In the genomic region with DNA sequence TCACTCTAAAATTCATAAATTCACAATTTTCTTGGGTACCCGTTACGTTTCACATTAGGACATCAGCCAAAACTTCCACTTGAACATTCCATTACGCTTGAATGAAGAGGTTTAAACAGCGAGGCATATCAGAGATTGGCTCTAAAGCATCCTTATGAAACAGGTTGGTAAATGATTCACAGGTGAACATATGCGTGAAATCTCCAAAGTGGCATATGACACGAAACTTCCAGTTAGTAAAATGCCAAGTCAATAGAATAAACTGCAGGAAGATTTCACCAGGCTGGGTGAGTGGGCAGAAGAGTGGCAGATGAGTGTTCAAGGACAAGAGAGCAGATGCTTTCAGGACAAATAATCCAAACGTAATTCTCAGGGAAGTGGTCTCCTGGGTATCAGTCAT, we compare ENCODE assay signal across 16 cellular contexts. TPM values are rescaled to one million over a fixed set of nuclear protein-coding genes. Genes with fewer than 3 reads are reported as not detected.
A peak's percentile ranks its signal among the peaks of the same experiment; 100 is the strongest.
DNase-seq lines count a peak whose midpoint lies in the region; ATAC-seq, FAIRE-seq and TF ChIP-seq lines count a peak whose summit lies in the region.
"Had no signal": no experiment of that assay in that cellular context is flagged by ENCODE, and none has a peak within 500 bp of the region (broad histone marks: within the 10 kb centered on the region; RNA-seq: fewer than 3 reads in every experiment).

No MANE protein-coding gene starts in this region.

- TF ChIP-seq CTCF in left ventricle myocardium inferior (IDR thresholded peaks at IDR 0.05; ENCODE audit: borderline replicate concordance) = no peak

- ATAC-seq in GM21447 (IDR thresholded peaks at IDR 0.05; ENCODE audit: unreplicated experiment) = no peak
- ATAC-seq: activated T-cell treated with anti-CD3 and anti-CD28 coated beads, Interleukin-2, amount 50 U/mL, for 72 hours; stimulated activated naive B cell treated with anti-CD40 and anti-IgM and Interleukin-4, amounts not matched to agents 10 μg/mL and 1 μg/mL and 100 μg/mL, for 72 hours had no signal

- H3K4me3 ChIP-seq in left ventricle myocardium inferior = no peak overlapping the region
- no peak overlapping the region for H3K4me3 ChIP-seq in effector memory CD4-positive, alpha-beta T cell (ENCODE audit: insufficient read depth, low read depth, low read length, poor library complexity, severe bottlenecking)

- intact Hi-C loops in left ventricle myocardium inferior (cut with micrococcal nuclease) = no loop called here

- peaks cover 11% of the 10 kb centered on the region for H3K4me1 ChIP-seq in left ventricle myocardium inferior
- H3K4me1 ChIP-seq in effector memory CD4-positive, alpha-beta T cell (ENCODE audit: control insufficient read depth, insufficient read depth, low read length, poor library complexity, severe bottlenecking) = no peaks in the 10 kb centered on the region

- H3K36me3 ChIP-seq in left ventricle myocardium inferior = no peaks in the 10 kb centered on the region
- no peaks in the 10 kb centered on the region for H3K36me3 ChIP-seq in effector memory CD4-positive, alpha-beta T cell (ENCODE audit: control insufficient read depth, insufficient read depth, low read length)

- H3K27me3 ChIP-seq in left ventricle myocardium inferior (ENCODE audit: low read depth) = no peaks in the 10 kb centered on the region
- no peaks in the 10 kb centered on the region for H3K27me3 ChIP-seq in effector memory CD4-positive, alpha-beta T cell (replicated peaks; ENCODE audit: control insufficient read depth, insufficient read depth, low read length, poor library complexity, severe bottlenecking)

- H3K27ac ChIP-seq in left ventricle myocardium inferior (replicated peaks) = no peak overlapping the region
- H3K27ac ChIP-seq in effector memory CD4-positive, alpha-beta T cell (ENCODE audit: insufficient read depth, low read length, poor library complexity, severe bottlenecking) = no peak overlapping the region
- H3K27ac ChIP-seq: KMS-11 had no signal

- peak; percentile 51 for FAIRE-seq in islet of Langerhans (lab: Jason Lieb, UNC)
- peak; percentile 20 for FAIRE-seq in urothelium cell line (lab: Jason Lieb, UNC)
- FAIRE-seq: GM19239 had no signal

- H3K9me3 ChIP-seq in left ventricle myocardium inferior (replicated peaks) = no peaks in the 10 kb centered on the region
- H3K9me3 ChIP-seq in effector memory CD4-positive, alpha-beta T cell (ENCODE audit: control insufficient read depth, low read length) = no peaks in the 10 kb centered on the region

- DNase-seq in stimulated activated CD4-positive, alpha-beta T cell treated with anti-CD3 and anti-CD28 coated beads, Interleukin-4, amount 100 ng/mL, for 24 hours = peak; percentile 21
- DNase-seq in stimulated activated CD4-positive, alpha-beta T cell treated with anti-CD3 and anti-CD28 coated beads, Interleukin-2, amount 100 ng/mL, for 24 hours = no peak
- DNase-seq in NCI-H524 (lab: John Stamatoyannopoulos, UW) (peak; percentile 82 to 87), urothelium cell line (ENCODE audit: low spot score) (no peak), left ventricle myocardium inferior (no peak)
- DNase-seq in effector memory CD4-positive, alpha-beta T cell = no peak
- DNase-seq: activated CD4-positive, alpha-beta T cell treated with anti-CD3 and anti-CD28 coated beads for 1 hour; anterior cingulate cortex; NCI-H2081; stimulated activated CD4-positive, alpha-beta T cell treated with anti-CD3 and anti-CD28 coated beads, Interleukin-4, amount 100 ng/mL, for 4 hours; stimulated activated naive B cell treated with anti-CD40 and anti-IgM and Interleukin-4, amounts not matched to agents 10 μg/mL and 1 μg/mL and 100 μg/mL, for 72 hours had no signal

RNA-seq across cellular contexts. Expression of a gene that starts 33.9 kb away (rescaled TPM):
- 48.4 TPM for total RNA-seq in left ventricle myocardium inferior

Comparison
In these comparisons a context has a peak if more than half of its experiments do, and no peak if none do; other contexts are left out.
1. DNase-seq: peak in stimulated activated CD4-positive, alpha-beta T cell treated with anti-CD3 and anti-CD28 coated beads, Interleukin-4, amount 100 ng/mL, for 24 hours (single experiment) and NCI-H524 (2 of 2); none in stimulated activated CD4-positive, alpha-beta T cell treated with anti-CD3 and anti-CD28 coated beads, Interleukin-2, amount 100 ng/mL, for 24 hours (0 of 2), urothelium cell line (single experiment), left ventricle myocardium inferior (single experiment) and effector memory CD4-positive, alpha-beta T cell (0 of 3).